Comparison of ENCODE assay signal across 10 cellular contexts in the genomic region with DNA sequence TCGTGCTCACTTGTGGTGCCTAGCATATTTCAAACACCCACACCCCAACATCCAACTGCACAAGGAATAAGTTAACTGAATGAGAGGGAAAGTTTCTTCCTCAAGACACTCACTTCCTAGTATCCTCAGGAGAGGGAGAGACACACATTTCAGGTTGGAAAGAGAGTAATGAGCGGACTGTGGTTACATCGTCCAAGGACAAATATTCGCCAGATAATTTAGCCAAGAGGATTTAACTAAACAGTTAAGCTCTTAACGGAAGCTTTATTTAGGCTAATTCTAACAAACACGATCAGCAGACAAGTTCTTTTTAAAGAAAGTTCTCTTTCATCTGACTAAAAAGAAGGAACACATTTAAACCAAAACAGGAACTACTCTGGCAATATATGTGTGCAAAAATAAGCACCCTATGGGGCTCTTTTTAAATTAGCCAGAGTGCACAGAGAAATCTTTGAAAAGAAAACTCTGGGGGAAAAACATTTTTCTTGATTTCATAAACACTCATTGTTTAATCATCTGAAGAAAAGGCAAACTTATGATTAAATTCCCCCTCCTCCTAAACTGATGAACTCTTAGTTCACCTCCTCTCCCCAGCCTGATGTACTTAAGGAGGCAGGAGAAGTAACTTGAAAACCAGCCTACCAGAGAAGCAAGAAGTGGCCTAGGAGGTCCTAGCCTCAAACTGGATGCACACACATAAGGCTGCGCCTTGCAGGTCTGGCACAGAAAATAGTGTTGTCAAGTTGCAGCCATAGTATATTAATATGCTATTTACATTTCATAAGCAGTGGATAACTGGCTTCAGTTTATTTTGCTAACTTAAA. TPM values are rescaled to one million over a fixed set of nuclear protein-coding genes. Genes with fewer than 3 reads are reported as not detected.
DNase-seq lines count a peak whose midpoint lies in the region; ATAC-seq and TF ChIP-seq lines count a peak whose summit lies in the region.
"Had no signal": no experiment of that assay in that cellular context is flagged by ENCODE, and none has a peak within 500 bp of the region (broad histone marks: within the 10 kb centered on the region; RNA-seq: fewer than 3 reads in every experiment).

No MANE protein-coding gene starts in this region.

- no peak overlapping the region for H3K27ac Mint-ChIP-seq in T-helper 2 cell treated with Interferon-gamma antibody and Interleukin-4, amounts not matched to agents 5 μg/mL and 100 μg/mL, for 36 hours
- peak overlapping the region; percentile 96 for H3K27ac Mint-ChIP-seq in activated B cell treated with CpG ODN at 0.5 μM for 24 hours
- no peak overlapping the region for H3K27ac Mint-ChIP-seq in activated T-helper 2 cell treated with anti-CD3 and anti-CD28 coated beads, Interferon-gamma antibody, Interleukin-2, Interleukin-4, amounts not matched to agents 10 μg/mL and 5 μg/mL and 100 μg/mL, durations not matched to agents 14 hours and 24 hours and 36 hours

- POLR2A ChIA-PET in activated B cell treated with CpG ODN at 0.5 μM for 24 hours (lab: Charles Lee): interaction anchor here (0.8 to 14.7 kb wide), 8 partner anchors 8 to 287 kb away, joined by 3 to 351 read pairs (median 6); a partner anchor contains a TSS

- peak overlapping the region in 14 of 21 experiments; percentile 5 to 72 (median 26) for H3K27ac ChIP-seq in skin epidermis
- H3K27ac ChIP-seq in uterus: peak overlapping the region in 1 of 2 donors; percentile 26

- H3K9me3 ChIP-seq in uterus: no peaks in the 10 kb centered on the region

- peak overlapping the region; percentile 14 for H3K4me3 Mint-ChIP-seq in T-helper 2 cell treated with Interferon-gamma antibody and Interleukin-4, amounts not matched to agents 5 μg/mL and 100 μg/mL, for 36 hours
- peak overlapping the region; percentile 76 for H3K4me3 Mint-ChIP-seq in activated B cell treated with CpG ODN at 0.5 μM for 24 hours
- H3K4me3 Mint-ChIP-seq in activated T-helper 2 cell treated with anti-CD3 and anti-CD28 coated beads, Interferon-gamma antibody, Interleukin-2, Interleukin-4, amounts not matched to agents 10 μg/mL and 5 μg/mL and 100 μg/mL, durations not matched to agents 14 hours and 24 hours and 36 hours (ENCODE audit: low read depth): no peak overlapping the region

- no peaks in the 10 kb centered on the region for H3K4me1 ChIP-seq in uterus

- H3K9me3 Mint-ChIP-seq in T-helper 2 cell treated with Interferon-gamma antibody and Interleukin-4, amounts not matched to agents 5 μg/mL and 100 μg/mL, for 36 hours: no peaks in the 10 kb centered on the region
- no peaks in the 10 kb centered on the region for H3K9me3 Mint-ChIP-seq in activated B cell treated with CpG ODN at 0.5 μM for 24 hours
- no peaks in the 10 kb centered on the region for H3K9me3 Mint-ChIP-seq in activated T-helper 2 cell treated with anti-CD3 and anti-CD28 coated beads, Interferon-gamma antibody, Interleukin-2, Interleukin-4, amounts not matched to agents 10 μg/mL and 5 μg/mL and 100 μg/mL, durations not matched to agents 14 hours and 24 hours and 36 hours

- in situ Hi-C loops in G401 (cut with HindIII; ENCODE audit: low sequenced_read_pairs): no loop called here

- peaks cover 21% of the 10 kb centered on the region for H3K4me1 Mint-ChIP-seq in T-helper 2 cell treated with Interferon-gamma antibody and Interleukin-4, amounts not matched to agents 5 μg/mL and 100 μg/mL, for 36 hours (ENCODE audit: low read depth)
- peaks cover 93% of the 10 kb centered on the region for H3K4me1 Mint-ChIP-seq in activated B cell treated with CpG ODN at 0.5 μM for 24 hours
- H3K4me1 Mint-ChIP-seq in activated T-helper 2 cell treated with anti-CD3 and anti-CD28 coated beads, Interferon-gamma antibody, Interleukin-2, Interleukin-4, amounts not matched to agents 10 μg/mL and 5 μg/mL and 100 μg/mL, durations not matched to agents 14 hours and 24 hours and 36 hours (ENCODE audit: low read depth): peaks cover 24% of the 10 kb centered on the region

- H3K4me3 ChIP-seq in skin epidermis (no peak overlapping the region), uterus (no peak overlapping the region)

- no peaks in the 10 kb centered on the region for H3K36me3 ChIP-seq in uterus

- no peak for DNase-seq in T-helper 2 cell treated with Interferon-gamma antibody and Interleukin-4, amounts not matched to agents 5 μg/mL and 100 μg/mL, for 36 hours (ENCODE audit: low spot score)
- DNase-seq in T-helper 2 cell (no peak), activated B cell treated with CpG ODN at 0.5 μM for 24 hours (no peak), uterus (no peak), G401 (ENCODE audit: low spot score) (no peak)
- no peak for DNase-seq in activated T-helper 2 cell treated with anti-CD3 and anti-CD28 coated beads, Interferon-gamma antibody, Interleukin-2, Interleukin-4, amounts not matched to agents 10 μg/mL and 5 μg/mL and 100 μg/mL, durations not matched to agents 14 hours and 24 hours and 36 hours (ENCODE audit: low spot score)
- DNase-seq: central memory CD4-positive, alpha-beta T cell; left colon had no signal

- no peaks in the 10 kb centered on the region for H3K27me3 ChIP-seq in uterus

- H3K36me3 Mint-ChIP-seq in T-helper 2 cell treated with Interferon-gamma antibody and Interleukin-4, amounts not matched to agents 5 μg/mL and 100 μg/mL, for 36 hours (ENCODE audit: low read depth): peaks cover 3% of the 10 kb centered on the region
- H3K36me3 Mint-ChIP-seq in activated B cell treated with CpG ODN at 0.5 μM for 24 hours (ENCODE audit: low read depth): peaks cover 2% of the 10 kb centered on the region
- H3K36me3 Mint-ChIP-seq in activated T-helper 2 cell treated with anti-CD3 and anti-CD28 coated beads, Interferon-gamma antibody, Interleukin-2, Interleukin-4, amounts not matched to agents 10 μg/mL and 5 μg/mL and 100 μg/mL, durations not matched to agents 14 hours and 24 hours and 36 hours (ENCODE audit: low read depth): peaks cover 5% of the 10 kb centered on the region

- no peak for TF ChIP-seq POLR2A in uterus (IDR thresholded peaks at IDR 0.05)

- intact Hi-C loops in activated B cell treated with CpG ODN at 0.5 μM for 24 hours (cut with micrococcal nuclease) (loop anchor here (1.0 to 2.0 kb wide), 3 partner anchors 8 to 28 kb away; no protein-coding TSS in a partner anchor), uterus (cut with DNase I; ENCODE audit: low total_unique reads) (no loop called here)
- intact Hi-C loops in activated T-helper 2 cell treated with anti-CD3 and anti-CD28 coated beads, Interferon-gamma antibody, Interleukin-2, Interleukin-4, amounts not matched to agents 10 μg/mL and 5 μg/mL and 100 μg/mL, durations not matched to agents 14 hours and 24 hours and 36 hours (cut with micrococcal nuclease): no loop called here

- CTCF ChIA-PET in activated B cell treated with CpG ODN at 0.5 μM for 24 hours (lab: Charles Lee): interaction anchor here (1.2 to 1.6 kb wide), 2 partner anchors 9 to 85 kb away, joined by 3 to 4 read pairs; no protein-coding TSS in a partner anchor

- TF ChIP-seq CTCF in activated B cell treated with CpG ODN at 0.5 μM for 24 hours (IDR thresholded peaks at IDR 0.05) (no peak), uterus (IDR thresholded peaks at IDR 0.05) (no peak)

- no peaks in the 10 kb centered on the region for H3K27me3 Mint-ChIP-seq in T-helper 2 cell treated with Interferon-gamma antibody and Interleukin-4, amounts not matched to agents 5 μg/mL and 100 μg/mL, for 36 hours (ENCODE audit: low read depth)
- H3K27me3 Mint-ChIP-seq in activated B cell treated with CpG ODN at 0.5 μM for 24 hours: no peaks in the 10 kb centered on the region
- H3K27me3 Mint-ChIP-seq in activated T-helper 2 cell treated with anti-CD3 and anti-CD28 coated beads, Interferon-gamma antibody, Interleukin-2, Interleukin-4, amounts not matched to agents 10 μg/mL and 5 μg/mL and 100 μg/mL, durations not matched to agents 14 hours and 24 hours and 36 hours (ENCODE audit: low read depth): no peaks in the 10 kb centered on the region

- ATAC-seq in HG02763 (IDR thresholded peaks at IDR 0.05; ENCODE audit: unreplicated experiment) (peak; percentile 40), activated B cell treated with CpG ODN at 0.5 μM for 24 hours (ENCODE audit: low read depth) (peak; percentile 65)
- ATAC-seq: left colon had no signal

RNA-seq across cellular contexts. Expression of a gene that starts 13.3 kb away (rescaled TPM):
- total RNA-seq in activated B cell treated with CpG ODN at 0.5 μM for 24 hours (423 and 429 TPM in 2 replicates), uterus (100 to 1,000 TPM in 1 of 4 donors, 10 to 100 TPM in 3; 40.4 to 214 (median 70.1) TPM)
- total RNA-seq in G401 (2014; rRNA removed; shearing (Covaris generic)): 0.10 and 0.68 TPM in 2 replicates
- 67.8 and 71.7 TPM in 2 replicates for total RNA-seq in activated T-helper 2 cell treated with anti-CD3 and anti-CD28 coated beads, Interferon-gamma antibody, Interleukin-2, Interleukin-4, amounts not matched to agents 10 μg/mL and 5 μg/mL and 100 μg/mL, durations not matched to agents 14 hours and 24 hours and 36 hours

Comparison
In these comparisons a context has a peak if more than half of its experiments do, and no peak if none do; other contexts are left out.
1. RNA of a gene that starts 13.3 kb away (total RNA-seq): 423 to 429 TPM in activated B cell treated with CpG ODN at 0.5 μM for 24 hours, 40.4 to 214 TPM in uterus and 67.8 to 71.7 TPM in activated T-helper 2 cell treated with anti-CD3 and anti-CD28 coated beads, Interferon-gamma antibody, Interleukin-2, Interleukin-4, amounts not matched to agents 10 μg/mL and 5 μg/mL and 100 μg/mL, durations not matched to agents 14 hours and 24 hours and 36 hours; 0.10 to 0.68 TPM in G401; every median in the first group is over 10 times any median in the second.